Comparison of ENCODE assay signal across 10 cellular contexts in the genomic region with DNA sequence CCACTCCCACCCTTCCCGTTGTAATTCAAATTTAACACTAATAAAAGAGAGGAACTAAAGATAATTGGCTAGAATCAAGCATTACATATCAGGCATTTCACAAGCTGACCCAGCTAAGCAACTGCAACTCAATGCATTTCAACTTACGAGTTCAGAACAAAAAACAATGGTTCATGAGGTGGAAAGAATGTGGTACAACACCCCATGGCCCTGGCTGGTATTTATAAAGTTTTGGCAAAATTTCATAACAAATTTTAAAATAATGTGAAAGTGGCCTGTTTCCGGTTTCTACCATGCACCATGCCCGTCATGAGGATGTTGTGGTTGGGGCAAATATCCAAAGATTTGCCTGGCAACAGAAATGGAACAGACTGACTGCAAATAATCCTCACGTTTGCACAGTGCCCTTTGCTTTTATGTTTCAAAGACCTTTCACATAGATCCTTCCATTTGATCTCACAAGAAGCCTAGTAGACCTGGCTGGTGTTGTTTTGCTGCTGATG.
DNase-seq lines count a peak whose midpoint lies in the region; ATAC-seq and TF ChIP-seq lines count a peak whose summit lies in the region.
"Had no signal": no experiment of that assay in that cellular context is flagged by ENCODE, and none has a peak within 500 bp of the region (broad histone marks: within the 10 kb centered on the region; RNA-seq: fewer than 3 reads in every experiment).

No MANE protein-coding gene starts in this region.

- peaks cover 5% of the 10 kb centered on the region for H3K9me3 Mint-ChIP-seq in activated naive CD8-positive, alpha-beta T cell treated with anti-CD3 and anti-CD28 coated beads, Interleukin-2, amount 10 ng/mL, durations not matched to agents 7 days and 5 days
- no peaks in the 10 kb centered on the region for H3K9me3 Mint-ChIP-seq in activated naive CD8-positive, alpha-beta T cell treated with anti-CD3 and anti-CD28 coated beads, Interleukin-2, amount 50 U/mL, for 24 hours
- H3K9me3 Mint-ChIP-seq in activated CD8-positive, alpha-beta T cell treated with anti-CD3 and anti-CD28 coated beads, Interleukin-2, amount 10 ng/mL, durations not matched to agents 7 days and 5 days (ENCODE audit: insufficient read depth) = peaks cover 3% of the 10 kb centered on the region
- H3K9me3 Mint-ChIP-seq: CD8-positive, alpha-beta T cell had no signal

- intact Hi-C loops in upper lobe of right lung (cut with DNase I) = no loop called here

- CTCF ChIA-PET in activated CD8-positive, alpha-beta T cell treated with anti-CD3 and anti-CD28 coated beads, Interleukin-2, amount 10 ng/mL, durations not matched to agents 7 days and 5 days (lab: Charles Lee) = no interaction called here

- H3K9me3 ChIP-seq in cardiac muscle cell (ENCODE audit: low read depth) = no peaks in the 10 kb centered on the region
- no peaks in the 10 kb centered on the region for H3K9me3 ChIP-seq in upper lobe of right lung

- H3K36me3 ChIP-seq in cardiac muscle cell (no peaks in the 10 kb centered on the region), upper lobe of right lung (no peaks in the 10 kb centered on the region)

- H3K4me3 ChIP-seq in cardiac muscle cell (no peak overlapping the region), upper lobe of right lung (no peak overlapping the region)

- H3K27ac Mint-ChIP-seq in activated naive CD8-positive, alpha-beta T cell treated with anti-CD3 and anti-CD28 coated beads, Interleukin-2, amount 10 ng/mL, durations not matched to agents 7 days and 5 days = peak overlapping the region; percentile 71
- H3K27ac Mint-ChIP-seq in activated naive CD8-positive, alpha-beta T cell treated with anti-CD3 and anti-CD28 coated beads, Interleukin-2, amount 50 U/mL, for 24 hours = no peak overlapping the region
- H3K27ac Mint-ChIP-seq in activated CD8-positive, alpha-beta T cell treated with anti-CD3 and anti-CD28 coated beads, Interleukin-2, amount 10 ng/mL, durations not matched to agents 7 days and 5 days = peak overlapping the region; percentile 14
- H3K27ac Mint-ChIP-seq: CD8-positive, alpha-beta T cell had no signal

- peaks cover 43% of the 10 kb centered on the region for H3K4me1 Mint-ChIP-seq in activated naive CD8-positive, alpha-beta T cell treated with anti-CD3 and anti-CD28 coated beads, Interleukin-2, amount 10 ng/mL, durations not matched to agents 7 days and 5 days
- H3K4me1 Mint-ChIP-seq in activated naive CD8-positive, alpha-beta T cell treated with anti-CD3 and anti-CD28 coated beads, Interleukin-2, amount 50 U/mL, for 24 hours = peaks cover 23% of the 10 kb centered on the region
- H3K4me1 Mint-ChIP-seq in activated CD8-positive, alpha-beta T cell treated with anti-CD3 and anti-CD28 coated beads, Interleukin-2, amount 10 ng/mL, durations not matched to agents 7 days and 5 days (ENCODE audit: low read depth) = peaks cover 74% of the 10 kb centered on the region

- no peak overlapping the region for H3K27ac ChIP-seq in cardiac muscle cell
- no peak overlapping the region for H3K27ac ChIP-seq in upper lobe of right lung
- H3K27ac ChIP-seq: parathyroid adenoma had no signal

- no peak for DNase-seq in activated naive CD8-positive, alpha-beta T cell treated with anti-CD3 and anti-CD28 coated beads, Interleukin-2, amount 10 ng/mL, durations not matched to agents 7 days and 5 days
- no peak for DNase-seq in activated naive CD8-positive, alpha-beta T cell treated with anti-CD3 and anti-CD28 coated beads, Interleukin-2, amount 50 U/mL, for 24 hours
- peak; percentile 36 for DNase-seq in activated CD8-positive, alpha-beta T cell treated with anti-CD3 and anti-CD28 coated beads, Interleukin-2, amount 10 ng/mL, durations not matched to agents 7 days and 5 days
- DNase-seq in cardiac muscle cell (ENCODE audit: low read depth in 1 of 2, low spot score in 1 of 2) (peak in 1 of 2 donors; percentile 86), upper lobe of right lung (no peak), NCI-H526 treated with DMSO at 0.1 percent for 48 hours (lab: John Stamatoyannopoulos, UW) (no peak), NCI-H524 treated with DMSO at 0.1 percent for 48 hours (lab: John Stamatoyannopoulos, UW) (no peak)

- peaks cover 26% of the 10 kb centered on the region for H3K36me3 Mint-ChIP-seq in activated naive CD8-positive, alpha-beta T cell treated with anti-CD3 and anti-CD28 coated beads, Interleukin-2, amount 10 ng/mL, durations not matched to agents 7 days and 5 days
- H3K36me3 Mint-ChIP-seq in activated naive CD8-positive, alpha-beta T cell treated with anti-CD3 and anti-CD28 coated beads, Interleukin-2, amount 50 U/mL, for 24 hours (ENCODE audit: low read depth) = no peaks in the 10 kb centered on the region
- peaks cover 12% of the 10 kb centered on the region for H3K36me3 Mint-ChIP-seq in activated CD8-positive, alpha-beta T cell treated with anti-CD3 and anti-CD28 coated beads, Interleukin-2, amount 10 ng/mL, durations not matched to agents 7 days and 5 days (ENCODE audit: low read depth)
- H3K36me3 Mint-ChIP-seq: CD8-positive, alpha-beta T cell had no signal

- H3K4me1 ChIP-seq in cardiac muscle cell (ENCODE audit: low read depth) (no peaks in the 10 kb centered on the region), upper lobe of right lung (peaks cover 6% of the 10 kb centered on the region)
- H3K4me1 ChIP-seq: parathyroid adenoma had no signal

- peaks cover 2% of the 10 kb centered on the region for H3K27me3 Mint-ChIP-seq in activated naive CD8-positive, alpha-beta T cell treated with anti-CD3 and anti-CD28 coated beads, Interleukin-2, amount 10 ng/mL, durations not matched to agents 7 days and 5 days
- H3K27me3 Mint-ChIP-seq in activated naive CD8-positive, alpha-beta T cell treated with anti-CD3 and anti-CD28 coated beads, Interleukin-2, amount 50 U/mL, for 24 hours = no peaks in the 10 kb centered on the region
- H3K27me3 Mint-ChIP-seq in activated CD8-positive, alpha-beta T cell treated with anti-CD3 and anti-CD28 coated beads, Interleukin-2, amount 10 ng/mL, durations not matched to agents 7 days and 5 days (ENCODE audit: low read depth) = peaks cover 2% of the 10 kb centered on the region

- POLR2A ChIA-PET in activated naive CD8-positive, alpha-beta T cell treated with anti-CD3 and anti-CD28 coated beads, Interleukin-2, amount 10 ng/mL, durations not matched to agents 7 days and 5 days (lab: Charles Lee) = no interaction called here
- POLR2A ChIA-PET in activated CD8-positive, alpha-beta T cell treated with anti-CD3 and anti-CD28 coated beads, Interleukin-2, amount 10 ng/mL, durations not matched to agents 7 days and 5 days (lab: Charles Lee) = no interaction called here

- H3K27me3 ChIP-seq in cardiac muscle cell (no peaks in the 10 kb centered on the region), upper lobe of right lung (no peaks in the 10 kb centered on the region)

- peak; percentile 65 for ATAC-seq in activated naive CD8-positive, alpha-beta T cell treated with anti-CD3 and anti-CD28 coated beads, Interleukin-2, amount 10 ng/mL, durations not matched to agents 7 days and 5 days (ENCODE audit: low read depth)
- no peak for ATAC-seq in activated naive CD8-positive, alpha-beta T cell treated with anti-CD3 and anti-CD28 coated beads, Interleukin-2, amount 50 U/mL, for 24 hours
- peak; percentile 58 for ATAC-seq in activated CD8-positive, alpha-beta T cell treated with anti-CD3 and anti-CD28 coated beads, Interleukin-2, amount 10 ng/mL, durations not matched to agents 7 days and 5 days
- peak; percentile 56 for ATAC-seq in upper lobe of right lung
- no peak for ATAC-seq in GM18517 (IDR thresholded peaks at IDR 0.05; ENCODE audit: unreplicated experiment)
- ATAC-seq: CD8-positive, alpha-beta T cell had no signal

- peak; percentile 4 for TF ChIP-seq CTCF in cardiac muscle cell (IDR thresholded peaks at IDR 0.05; ENCODE audit: low read depth, low read length)
- TF ChIP-seq CTCF in upper lobe of right lung (IDR thresholded peaks at IDR 0.05) = no peak

- peak overlapping the region; percentile 46 for H3K4me3 Mint-ChIP-seq in activated naive CD8-positive, alpha-beta T cell treated with anti-CD3 and anti-CD28 coated beads, Interleukin-2, amount 10 ng/mL, durations not matched to agents 7 days and 5 days
- H3K4me3 Mint-ChIP-seq in activated naive CD8-positive, alpha-beta T cell treated with anti-CD3 and anti-CD28 coated beads, Interleukin-2, amount 50 U/mL, for 24 hours = no peak overlapping the region
- H3K4me3 Mint-ChIP-seq in activated CD8-positive, alpha-beta T cell treated with anti-CD3 and anti-CD28 coated beads, Interleukin-2, amount 10 ng/mL, durations not matched to agents 7 days and 5 days = no peak overlapping the region
- H3K4me3 Mint-ChIP-seq: CD8-positive, alpha-beta T cell had no signal

Comparison
In these comparisons a context has a peak if more than half of its experiments do, and no peak if none do; other contexts are left out.
1. ATAC-seq: peak in activated naive CD8-positive, alpha-beta T cell treated with anti-CD3 and anti-CD28 coated beads, Interleukin-2, amount 10 ng/mL, durations not matched to agents 7 days and 5 days (single experiment), activated CD8-positive, alpha-beta T cell treated with anti-CD3 and anti-CD28 coated beads, Interleukin-2, amount 10 ng/mL, durations not matched to agents 7 days and 5 days (single experiment) and upper lobe of right lung (single experiment); none in activated naive CD8-positive, alpha-beta T cell treated with anti-CD3 and anti-CD28 coated beads, Interleukin-2, amount 50 U/mL, for 24 hours (single experiment) and GM18517 (single experiment).